1 cellular context compared by ENCODE assay signal in genomic region chr1:22712502-22713271, GRCh38.
TF ChIP-seq lines count a peak whose summit lies in the region.

No MANE protein-coding gene starts in this region.

TF ChIP-seq in GM12878, 131 proteins besides CTCF, POLR2A, EP300 and RAD21 (continued from another document):
- TF ChIP-seq, protein P1, sequence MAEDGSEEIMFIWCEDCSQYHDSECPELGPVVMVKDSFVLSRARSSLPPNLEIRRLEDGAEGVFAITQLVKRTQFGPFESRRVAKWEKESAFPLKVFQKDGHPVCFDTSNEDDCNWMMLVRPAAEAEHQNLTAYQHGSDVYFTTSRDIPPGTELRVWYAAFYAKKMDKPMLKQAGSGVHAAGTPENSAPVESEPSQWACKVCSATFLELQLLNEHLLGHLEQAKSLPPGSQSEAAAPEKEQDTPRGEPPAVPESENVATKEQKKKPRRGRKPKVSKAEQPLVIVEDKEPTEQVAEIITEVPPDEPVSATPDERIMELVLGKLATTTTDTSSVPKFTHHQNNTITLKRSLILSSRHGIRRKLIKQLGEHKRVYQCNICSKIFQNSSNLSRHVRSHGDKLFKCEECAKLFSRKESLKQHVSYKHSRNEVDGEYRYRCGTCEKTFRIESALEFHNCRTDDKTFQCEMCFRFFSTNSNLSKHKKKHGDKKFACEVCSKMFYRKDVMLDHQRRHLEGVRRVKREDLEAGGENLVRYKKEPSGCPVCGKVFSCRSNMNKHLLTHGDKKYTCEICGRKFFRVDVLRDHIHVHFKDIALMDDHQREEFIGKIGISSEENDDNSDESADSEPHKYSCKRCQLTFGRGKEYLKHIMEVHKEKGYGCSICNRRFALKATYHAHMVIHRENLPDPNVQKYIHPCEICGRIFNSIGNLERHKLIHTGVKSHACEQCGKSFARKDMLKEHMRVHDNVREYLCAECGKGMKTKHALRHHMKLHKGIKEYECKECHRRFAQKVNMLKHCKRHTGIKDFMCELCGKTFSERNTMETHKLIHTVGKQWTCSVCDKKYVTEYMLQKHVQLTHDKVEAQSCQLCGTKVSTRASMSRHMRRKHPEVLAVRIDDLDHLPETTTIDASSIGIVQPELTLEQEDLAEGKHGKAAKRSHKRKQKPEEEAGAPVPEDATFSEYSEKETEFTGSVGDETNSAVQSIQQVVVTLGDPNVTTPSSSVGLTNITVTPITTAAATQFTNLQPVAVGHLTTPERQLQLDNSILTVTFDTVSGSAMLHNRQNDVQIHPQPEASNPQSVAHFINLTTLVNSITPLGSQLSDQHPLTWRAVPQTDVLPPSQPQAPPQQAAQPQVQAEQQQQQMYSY (CRISPR knock-in tag; IDR thresholded peaks at IDR 0.05), result no peak
- no peak for TF ChIP-seq SPI1 (IDR thresholded peaks at IDR 0.05; ENCODE audit: borderline replicate concordance, insufficient read depth, low read depth, low read length)
